In the genomic region with DNA sequence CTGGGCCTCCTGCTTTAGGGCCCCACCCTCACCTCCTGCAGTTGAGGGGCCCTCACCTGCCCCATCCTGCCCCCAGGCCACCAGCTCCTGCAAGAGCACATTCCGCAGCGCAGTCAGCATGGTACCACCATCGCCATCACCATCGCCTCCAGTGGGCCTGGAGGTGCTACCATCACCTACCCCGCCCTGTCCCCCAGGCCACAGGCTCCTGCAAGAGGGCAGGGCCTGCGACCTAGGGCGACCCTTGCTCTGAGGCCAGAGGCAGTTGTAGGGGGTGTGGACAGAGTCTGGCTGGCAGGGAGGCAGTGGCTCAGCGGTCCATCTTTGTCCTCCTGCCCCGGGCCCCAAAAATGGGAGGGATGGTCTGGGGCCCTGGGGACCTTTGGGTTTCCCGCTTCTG, we compare ENCODE assay signal across 1 cellular context.
TF ChIP-seq lines count a peak whose summit lies in the region.

No MANE protein-coding gene starts in this region.

TF ChIP-seq in endothelial cell of umbilical vein, 7 proteins besides CTCF, POLR2A, EP300 and RAD21:
- no peak for TF ChIP-seq JUN (IDR thresholded peaks at IDR 0.05; ENCODE audit: borderline replicate concordance, insufficient read depth, insufficient read length, low read depth)
- no peak for TF ChIP-seq GATA2 (IDR thresholded peaks at IDR 0.05; ENCODE audit: insufficient read depth, insufficient read length, low read depth, low read length)
- TF ChIP-seq POLR2AphosphoS5 (IDR thresholded peaks at IDR 0.05; ENCODE audit: insufficient read depth, low read depth, low read length), result no peak
- no peak for TF ChIP-seq FOS (IDR thresholded peaks at IDR 0.05; ENCODE audit: borderline replicate concordance, insufficient read depth, low read length)
- no peak for TF ChIP-seq EZH2 (IDR thresholded peaks at IDR 0.05; ENCODE audit: borderline replicate concordance, low read depth, low read length, severe bottlenecking)
- TF ChIP-seq MYC (IDR thresholded peaks at IDR 0.05; ENCODE audit: low read depth, low read length), result no peak
- TF ChIP-seq, protein P1, sequence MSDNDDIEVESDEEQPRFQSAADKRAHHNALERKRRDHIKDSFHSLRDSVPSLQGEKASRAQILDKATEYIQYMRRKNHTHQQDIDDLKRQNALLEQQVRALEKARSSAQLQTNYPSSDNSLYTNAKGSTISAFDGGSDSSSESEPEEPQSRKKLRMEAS (IDR thresholded peaks at IDR 0.05; ENCODE audit: insufficient read depth, insufficient read length), result no peak
